Comparison of ENCODE assay signal across 9 cellular contexts in genomic region chr3:195802795-195803194, GRCh38. TPM values are rescaled to one million over a fixed set of nuclear protein-coding genes. Genes with fewer than 3 reads are reported as not detected.
DNase-seq lines count a peak whose midpoint lies in the region; ATAC-seq, FAIRE-seq and TF ChIP-seq lines count a peak whose summit lies in the region.
"Had no signal": no experiment of that assay in that cellular context is flagged by ENCODE, and none has a peak within 500 bp of the region (broad histone marks: within the 10 kb centered on the region; RNA-seq: fewer than 3 reads in every experiment).

No MANE protein-coding gene starts in this region.

- TF ChIP-seq CTCF in cardiac muscle cell (IDR thresholded peaks at IDR 0.05; ENCODE audit: low read depth, low read length), result no peak

- ATAC-seq in HG03280 (IDR thresholded peaks at IDR 0.05; ENCODE audit: unreplicated experiment), result no peak
- no peak for ATAC-seq in HG03108 (IDR thresholded peaks at IDR 0.05; ENCODE audit: unreplicated experiment)

- peak overlapping the region in 2 of 3 donors; percentile 45 to 57 for H3K9ac ChIP-seq in skeletal muscle tissue (ENCODE audit: low read depth in 1 of 3, low read length in 3 of 3)

- no peak overlapping the region for H3K4me3 ChIP-seq in cardiac muscle cell
- peak overlapping the region; percentile 35 to 52 (median 40) for H3K4me3 ChIP-seq in skeletal muscle tissue (ENCODE audit: low read length in 3 of 3)

- H3K27ac ChIP-seq in cardiac muscle cell, result peak overlapping the region; percentile 64
- H3K27ac ChIP-seq in skeletal muscle tissue (ENCODE audit: low read depth, low read length), result peak overlapping the region; percentile 25

- peaks cover 6% of the 10 kb centered on the region for H3K9me3 Mint-ChIP-seq in activated CD4-positive, alpha-beta T cell treated with anti-CD3 and anti-CD28 coated beads, Interleukin-2, amount 10 ng/mL, durations not matched to agents 24 days and 14 days

- H3K4me3 Mint-ChIP-seq in activated CD4-positive, alpha-beta T cell treated with anti-CD3 and anti-CD28 coated beads, Interleukin-2, amount 10 ng/mL, durations not matched to agents 24 days and 14 days, result peak overlapping the region; percentile 62

- no peaks in the 10 kb centered on the region for H3K36me3 ChIP-seq in cardiac muscle cell
- no peaks in the 10 kb centered on the region for H3K36me3 ChIP-seq in skeletal muscle tissue (ENCODE audit: control insufficient read depth in 3 of 3, insufficient read depth in 3 of 3, low read length in 3 of 3)

- TF ChIP-seq POLR2A in GM12891 (IDR thresholded peaks at IDR 0.05; ENCODE audit: low read depth, low read length), result no peak

- H3K9me3 ChIP-seq in cardiac muscle cell (ENCODE audit: low read depth), result no peaks in the 10 kb centered on the region
- H3K9me3 ChIP-seq in skeletal muscle tissue (ENCODE audit: control insufficient read depth in 3 of 3, low read length in 3 of 3), result no peaks in the 10 kb centered on the region

- peak overlapping the region; percentile 87 for H3K27ac Mint-ChIP-seq in activated CD4-positive, alpha-beta T cell treated with anti-CD3 and anti-CD28 coated beads, Interleukin-2, amount 10 ng/mL, durations not matched to agents 24 days and 14 days

- H3K4me1 ChIP-seq in cardiac muscle cell (ENCODE audit: low read depth) (peaks cover 23% of the 10 kb centered on the region), skeletal muscle tissue (ENCODE audit: control insufficient read depth in 3 of 3, insufficient read depth in 3 of 3, low read length in 3 of 3) (peaks cover 19 to 22% (median 21%) of the 10 kb centered on the region in 3 donors)

- intact Hi-C loops in activated CD4-positive, alpha-beta T cell treated with anti-CD3 and anti-CD28 coated beads, Interleukin-2, amount 10 ng/mL, durations not matched to agents 24 days and 14 days (cut with micrococcal nuclease), result loop anchor here (5.0 kb wide), 1 partner anchor 45 kb away; no protein-coding TSS in a partner anchor

- peak; percentile 65 for DNase-seq in activated CD4-positive, alpha-beta T cell treated with anti-CD3 and anti-CD28 coated beads, Interleukin-2, amount 10 ng/mL, durations not matched to agents 24 days and 14 days
- DNase-seq in activated CD4-positive, alpha-beta T cell treated with anti-CD3 and anti-CD28 coated beads, Interleukin-2, amount 50 U/mL, for 48 hours, result no peak
- DNase-seq in OCI-M1 (lab: John Stamatoyannopoulos, UW) (peak; percentile 10), cardiac muscle cell (ENCODE audit: low read depth in 1 of 2, low spot score in 1 of 2) (peak in 1 of 2 donors; percentile 41), GM12891 (ENCODE audit: insufficient read length, low spot score) (no peak)

- H3K4me1 Mint-ChIP-seq in activated CD4-positive, alpha-beta T cell treated with anti-CD3 and anti-CD28 coated beads, Interleukin-2, amount 10 ng/mL, durations not matched to agents 24 days and 14 days, result peaks cover 57% of the 10 kb centered on the region

- H3K27me3 Mint-ChIP-seq in activated CD4-positive, alpha-beta T cell treated with anti-CD3 and anti-CD28 coated beads, Interleukin-2, amount 10 ng/mL, durations not matched to agents 24 days and 14 days, result no peaks in the 10 kb centered on the region

- H3K36me3 Mint-ChIP-seq in activated CD4-positive, alpha-beta T cell treated with anti-CD3 and anti-CD28 coated beads, Interleukin-2, amount 10 ng/mL, durations not matched to agents 24 days and 14 days (ENCODE audit: low read depth), result peaks cover 14% of the 10 kb centered on the region

- no peak for FAIRE-seq in GM12891 (lab: Jason Lieb, UNC)

- no peaks in the 10 kb centered on the region for H3K27me3 ChIP-seq in cardiac muscle cell
- H3K27me3 ChIP-seq in skeletal muscle tissue (ENCODE audit: control insufficient read depth in 3 of 3, insufficient read depth in 3 of 3, low read length in 3 of 3), result peaks cover 0 to 16% (median 5%) of the 10 kb centered on the region in 3 donors

TF ChIP-seq in GM12891, 5 proteins besides CTCF, POLR2A, EP300 and RAD21:
- TF ChIP-seq POLR2AphosphoS5 (IDR thresholded peaks at IDR 0.05; ENCODE audit: low read depth, low read length) (no peak), POU2F2 (IDR thresholded peaks at IDR 0.05; ENCODE audit: low read depth, low read length) (no peak), TAF1 (IDR thresholded peaks at IDR 0.05; ENCODE audit: low read depth, low read length) (no peak), PAX5 (IDR thresholded peaks at IDR 0.05; ENCODE audit: insufficient read depth, low read length, severe bottlenecking) (no peak), SPI1 (IDR thresholded peaks at IDR 0.05; ENCODE audit: low read depth, low read length) (no peak)

RNA-seq across cellular contexts. Expression of gene MUC4, which starts 8.9 kb away (rescaled TPM):
- 0.68 and 0.90 TPM in 2 replicates for total RNA-seq in activated CD4-positive, alpha-beta T cell treated with anti-CD3 and anti-CD28 coated beads, Interleukin-2, amount 10 ng/mL, durations not matched to agents 24 days and 14 days
- total RNA-seq in cardiac muscle cell, result not detected in 2 replicates
- polyA plus RNA-seq in cardiac muscle cell, result 0.16 and 0.25 TPM in 2 replicates
- total RNA-seq in skeletal muscle tissue, result 0.52 TPM
- polyA plus RNA-seq in GM12891 (2012; ENCODE audit: low read depth, missing spikeins), result 1.2 TPM
- polyA plus RNA-seq: neural cell had no signal

Comparison
In these comparisons a context has a peak if more than half of its experiments do, and no peak if none do; other contexts are left out.
1. DNase-seq: peak in activated CD4-positive, alpha-beta T cell treated with anti-CD3 and anti-CD28 coated beads, Interleukin-2, amount 10 ng/mL, durations not matched to agents 24 days and 14 days (single experiment) and OCI-M1 (single experiment); none in activated CD4-positive, alpha-beta T cell treated with anti-CD3 and anti-CD28 coated beads, Interleukin-2, amount 50 U/mL, for 48 hours (0 of 2) and GM12891 (single experiment).